19 cellular contexts compared by ENCODE assay signal in genomic region chr10:110758128-110758527, GRCh38.
"Had no signal": no experiment of that assay in that cellular context is flagged by ENCODE, and none has a peak within 500 bp of the region (broad histone marks: within the 10 kb centered on the region; RNA-seq: fewer than 3 reads in every experiment).

No MANE protein-coding gene starts in this region.

- H3K27ac Mint-ChIP-seq: activated CD8-positive, alpha-beta T cell treated with anti-CD3 and anti-CD28 coated beads for 36 hours; activated naive CD8-positive, alpha-beta T cell; activated T-cell treated with anti-CD3 and anti-CD28 coated beads, Interleukin-2, amount 50 U/mL, for 72 hours; nephron progenitor cell; stimulated activated effector memory CD8-positive, alpha-beta T cell treated with anti-CD3 and anti-CD28 coated beads, Interleukin-12 subunit alpha, Interleukin-12 subunit beta, amount 100 ng/mL, for 72 hours had no signal

- H3K27me3 Mint-ChIP-seq: activated CD8-positive, alpha-beta T cell treated with anti-CD3 and anti-CD28 coated beads for 36 hours; activated naive CD8-positive, alpha-beta T cell had no signal

- H3K27me3 ChIP-seq: vagina had no signal

- H3K9me3 ChIP-seq: left lung, prostate gland, vagina had no signal

- H3K4me3 Mint-ChIP-seq: activated CD8-positive, alpha-beta T cell treated with anti-CD3 and anti-CD28 coated beads for 36 hours; activated naive CD8-positive, alpha-beta T cell; activated T-cell treated with anti-CD3 and anti-CD28 coated beads, Interleukin-2, amount 50 U/mL, for 72 hours; brain; central memory CD8-positive, alpha-beta T cell; nephron progenitor cell; stimulated activated effector memory CD8-positive, alpha-beta T cell treated with anti-CD3 and anti-CD28 coated beads, Interleukin-12 subunit alpha, Interleukin-12 subunit beta, amount 100 ng/mL, for 72 hours had no signal

- H3K4me1 ChIP-seq: left lung, prostate gland had no signal

- H3K36me3 Mint-ChIP-seq: activated naive CD8-positive, alpha-beta T cell; brain; stimulated activated effector memory CD8-positive, alpha-beta T cell treated with anti-CD3 and anti-CD28 coated beads, Interleukin-12 subunit alpha, Interleukin-12 subunit beta, amount 100 ng/mL, for 72 hours had no signal

- H3K4me3 ChIP-seq: left lung, prostate gland, vagina had no signal

- ATAC-seq: activated CD8-positive, alpha-beta T cell treated with anti-CD3 and anti-CD28 coated beads for 36 hours; activated T-cell treated with anti-CD3 and anti-CD28 coated beads, Interleukin-2, amount 50 U/mL, for 72 hours; stimulated activated effector memory CD8-positive, alpha-beta T cell treated with anti-CD3 and anti-CD28 coated beads, Interleukin-12 subunit alpha, Interleukin-12 subunit beta, amount 100 ng/mL, for 72 hours had no signal

- H3K36me3 ChIP-seq: left lung, prostate gland, vagina had no signal

- H3K9me3 Mint-ChIP-seq: activated T-cell treated with anti-CD3 and anti-CD28 coated beads, Interleukin-2, amount 50 U/mL, for 72 hours; brain; central memory CD8-positive, alpha-beta T cell; nephron progenitor cell; stimulated activated effector memory CD8-positive, alpha-beta T cell treated with anti-CD3 and anti-CD28 coated beads, Interleukin-12 subunit alpha, Interleukin-12 subunit beta, amount 100 ng/mL, for 72 hours had no signal

- H3K27ac ChIP-seq: left lung, vagina had no signal

- DNase-seq: activated CD4-positive, alpha-beta T cell treated with anti-CD3 and anti-CD28 coated beads for 48 hours; activated CD8-positive, alpha-beta memory T cell treated with anti-CD3 and anti-CD28 coated beads, Interleukin-2, amount 50 U/mL, for 4 hours; activated CD8-positive, alpha-beta T cell treated with anti-CD3 and anti-CD28 coated beads for 36 hours; activated gamma-delta T cell; activated T-cell treated with anti-CD3 and anti-CD28 coated beads, Interleukin-2, amount 50 U/mL, for 72 hours; cortex of kidney; effector CD4-positive, alpha-beta T cell; head of caudate nucleus; left lung; mesendoderm; nephron progenitor cell; occipital lobe; T-helper 1 cell had no signal
